ENCODE assay signal across 13 cellular contexts in genomic region chr10:88027570-88027969, GRCh38.
DNase-seq lines count a peak whose midpoint lies in the region; ATAC-seq, FAIRE-seq and TF ChIP-seq lines count a peak whose summit lies in the region.
"Had no signal": no experiment of that assay in that cellular context is flagged by ENCODE, and none has a peak within 500 bp of the region (broad histone marks: within the 10 kb centered on the region; RNA-seq: fewer than 3 reads in every experiment).

No MANE protein-coding gene starts in this region.

- H3K4me2 ChIP-seq in GM12878 (ENCODE audit: control insufficient read depth, insufficient read depth) = peak overlapping the region; percentile 62

- H3K9ac ChIP-seq in GM12878 (ENCODE audit: control insufficient read depth, insufficient read depth, low read length) = no peak overlapping the region

- WGBS in GM12878 (ENCODE audit: insufficient coverage, insufficient replicate concordance, low lambda C conversion rate, missing lambda C conversion rate) = 0% methylated on average over 4 of the region's 4 CpGs

- BruUV-seq in GM12878 (replicated peaks; lab: Mats Ljungman, UMichigan) = no TSS peak

- peak overlapping the region; percentile 61 for H2AFZ ChIP-seq in GM12878 (ENCODE audit: control insufficient read depth, low read depth, low read length)

- SMC1A ChIA-PET in GM12878 (lab: Charles Lee; ENCODE audit: uncharacterized antibody, unreplicated experiment) = interaction anchor here (0.8 to 2.2 kb wide), 5 partner anchors 22 to 132 kb away, joined by 3 to 9 read pairs (median 3); no protein-coding TSS in a partner anchor

- intact Hi-C loops in GM12878 (cut with micrococcal nuclease; ENCODE audit: unreplicated experiment) (no loop called here), gastrocnemius medialis (cut with DNase I; ENCODE audit: low total_unique reads) (no loop called here)

- H3K36me3 ChIP-seq in GM12878 (ENCODE audit: control insufficient read depth in 2 of 2, insufficient read depth in 2 of 2, low read length in 1 of 2) (no peaks in the 10 kb centered on the region), gastrocnemius medialis (no peaks in the 10 kb centered on the region)

- H4K20me1 ChIP-seq in GM12878 (ENCODE audit: control insufficient read depth, insufficient read depth) = no peaks in the 10 kb centered on the region

- no peak for TF ChIP-seq RAD21 in GM12878 (IDR thresholded peaks at IDR 0.05; ENCODE audit: insufficient read depth, low read depth, low read length)

- TF ChIP-seq CTCF in GM12865 (IDR thresholded peaks at IDR 0.05; ENCODE audit: insufficient read depth, low read depth, low read length, missing control alignments) (no peak), GM12878 (IDR thresholded peaks at IDR 0.05 in 2 of 3, conservative IDR thresholded peaks at IDR 0.05 in 1 of 3; ENCODE audit: control insufficient read depth in 2 of 3, extremely low read depth in 1 of 3, insufficient read depth in 1 of 3, low read depth in 3 of 3, low read length in 3 of 3) (no peak), gastrocnemius medialis (IDR thresholded peaks at IDR 0.05 in 4 of 5, conservative IDR thresholded peaks at IDR 0.05 in 1 of 5) (no peak)

- DNase-seq in GM12865 (ENCODE audit: low read depth) (peak; percentile 55), GM12878 (ENCODE audit: low read depth, low spot score) (peak; percentile 37), gastrocnemius medialis (peak; percentile 6 to 45), SW480 (ENCODE audit: low spot score) (no peak)
- DNase-seq in activated effector memory CD4-positive, alpha-beta T cell treated with anti-CD3 and anti-CD28 coated beads, Interleukin-2, amount 50 U/mL, for 16 hours = no peak
- no peak for DNase-seq in activated CD4-positive, CD25-positive, alpha-beta regulatory T cell (lab: John Stamatoyannopoulos, UW)
- DNase-seq: erythroblast, kidney glomerular epithelial cell, NCI-H1436 had no signal

- in situ Hi-C loops in GM12878 (cut with MboI) = no loop called here
- in situ Hi-C loops in gastrocnemius medialis (cut with MboI; ENCODE audit: low sequenced_read_pairs in 4 of 4) = no loop called here

- TF ChIP-seq EP300 in GM12878 (IDR thresholded peaks at IDR 0.05; ENCODE audit: borderline replicate concordance in 1 of 2, control insufficient read depth in 1 of 2, low read depth in 2 of 2, low read length in 2 of 2) = no peak

- CTCF ChIA-PET in GM12878 (lab: Yijun Ruan, JAX) = interaction anchor here (0.7 kb wide), 1 partner anchor 156 kb away, joined by 3 read pairs; no protein-coding TSS in a partner anchor

- H3K27ac ChIP-seq in GM12878 (ENCODE audit: control insufficient read depth, insufficient read depth) = peak overlapping the region; percentile 61
- peak overlapping the region in 1 of 4 donors; percentile 28 for H3K27ac ChIP-seq in gastrocnemius medialis

- FAIRE-seq in GM12878 (lab: Jason Lieb, UNC) = no peak
- FAIRE-seq: astrocyte had no signal

- H3K27me3 ChIP-seq in GM12878 (replicated peaks in 1 of 2; ENCODE audit: control insufficient read depth in 2 of 2, insufficient read depth in 2 of 2, low read length in 1 of 2) (no peaks in the 10 kb centered on the region), gastrocnemius medialis (no peaks in the 10 kb centered on the region)

- peak; percentile 67 for ATAC-seq in HG03432 (IDR thresholded peaks at IDR 0.05; ENCODE audit: unreplicated experiment)
- peak; percentile 75 for ATAC-seq in GM12878
- ATAC-seq in gastrocnemius medialis = peak in 1 of 2 donors; percentile 58
- no peak for ATAC-seq in HG03354 (IDR thresholded peaks at IDR 0.05; ENCODE audit: poor library complexity, severe bottlenecking, unreplicated experiment)

- H3K4me3 ChIP-seq in GM12865 (ENCODE audit: low read depth, low read length) (no peak overlapping the region), GM12878 (no peak overlapping the region), gastrocnemius medialis (no peak overlapping the region)
- H3K4me3 ChIP-seq: skin epidermis had no signal

- POLR2A ChIA-PET in GM12878 (lab: Charles Lee) = interaction anchor here (0.7 to 1.2 kb wide), 3 partner anchors 12 to 166 kb away, joined by 3 read pairs; no protein-coding TSS in a partner anchor

- RAD21 ChIA-PET in GM12878 (lab: Charles Lee; ENCODE audit: unreplicated experiment) = interaction anchor here (1.0 to 1.4 kb wide), 3 partner anchors 38 to 162 kb away, joined by 3 to 4 read pairs (median 3); no protein-coding TSS in a partner anchor

- peaks cover 22% of the 10 kb centered on the region for H3K4me1 ChIP-seq in GM12878 (ENCODE audit: control insufficient read depth, insufficient read depth, low read length)
- H3K4me1 ChIP-seq in gastrocnemius medialis = no peaks in the 10 kb centered on the region

- no peaks in the 10 kb centered on the region for H3K79me2 ChIP-seq in GM12878 (ENCODE audit: control insufficient read depth, insufficient read depth, low read length)

- TF ChIP-seq POLR2A in GM12878 (IDR thresholded peaks at IDR 0.05; ENCODE audit: low read depth, low read length) (no peak), gastrocnemius medialis (IDR thresholded peaks at IDR 0.05) (no peak)

- H3K9me3 ChIP-seq in GM12878 (replicated peaks; ENCODE audit: control insufficient read depth, insufficient read depth, low read length) (no peaks in the 10 kb centered on the region), gastrocnemius medialis (no peaks in the 10 kb centered on the region)

TF ChIP-seq in GM12878, 131 proteins besides CTCF, POLR2A, EP300 and RAD21 (continues in another document):
- 0 out of 2 replicates have a peak, but pooled peaks have one; percentile 31 for TF ChIP-seq CBX5 (IDR thresholded peaks at IDR 0.05; ENCODE audit: low read depth)
- TF ChIP-seq RUNX3 (IDR thresholded peaks at IDR 0.05; ENCODE audit: low read length) = peak; percentile 45
- no peak for TF ChIP-seq PAX5 (IDR thresholded peaks at IDR 0.05; ENCODE audit: borderline replicate concordance, low read depth, low read length)
- TF ChIP-seq EED (IDR thresholded peaks at IDR 0.05; ENCODE audit: low read depth) = peak; percentile 60; the same call in 1 of the 2 replicates
- no peak for TF ChIP-seq SMAD5 (IDR thresholded peaks at IDR 0.05; ENCODE audit: low read depth)
- TF ChIP-seq POLR2AphosphoS5 (IDR thresholded peaks at IDR 0.05; ENCODE audit: low read length) = no peak
- TF ChIP-seq MEF2B (IDR thresholded peaks at IDR 0.05; ENCODE audit: partially characterized antibody, poor library complexity, severe bottlenecking) = peak; percentile 37
- no peak for TF ChIP-seq ZBTB11 (CRISPR knock-in tag; IDR thresholded peaks at IDR 0.05)
- no peak for TF ChIP-seq MEF2A (IDR thresholded peaks at IDR 0.05; ENCODE audit: insufficient read depth, low read depth, low read length)
- TF ChIP-seq MTA2 (IDR thresholded peaks at IDR 0.05; ENCODE audit: low read depth) = peak; percentile 27; the same call in 1 of the 2 replicates
- TF ChIP-seq JUND (IDR thresholded peaks at IDR 0.05; ENCODE audit: low read depth, low read length) = no peak
- TF ChIP-seq SMARCA5 (IDR thresholded peaks at IDR 0.05) = no peak
- peak; percentile 48 for TF ChIP-seq JUNB (IDR thresholded peaks at IDR 0.05)
- 0 out of 2 replicates have a peak, but pooled peaks have one; percentile 15 for TF ChIP-seq RELB (IDR thresholded peaks at IDR 0.05; ENCODE audit: low read depth)
- no peak for TF ChIP-seq ELK1 (IDR thresholded peaks at IDR 0.05; ENCODE audit: low read depth, low read length)
- TF ChIP-seq CREB1 (IDR thresholded peaks at IDR 0.05; ENCODE audit: low read depth) = 0 out of 2 replicates have a peak, but pooled peaks have one; percentile 9

Comparison
In these comparisons a context has a peak if more than half of its experiments do, and no peak if none do; other contexts are left out.
1. DNase-seq: peak in GM12865 (single experiment), GM12878 (single experiment) and gastrocnemius medialis (2 of 2); none in activated effector memory CD4-positive, alpha-beta T cell treated with anti-CD3 and anti-CD28 coated beads, Interleukin-2, amount 50 U/mL, for 16 hours (single experiment), SW480 (single experiment) and activated CD4-positive, CD25-positive, alpha-beta regulatory T cell (0 of 4).